In genomic region chr3:115293321-115293720, GRCh38 we compare ENCODE assay signal across 25 cellular contexts.
"Had no signal": no experiment of that assay in that cellular context is flagged by ENCODE, and none has a peak within 500 bp of the region (broad histone marks: within the 10 kb centered on the region; RNA-seq: fewer than 3 reads in every experiment).

No MANE protein-coding gene starts in this region.

- H3K27ac Mint-ChIP-seq: activated naive CD8-positive, alpha-beta T cell; activated T-helper 2 cell treated with anti-CD3 and anti-CD28 coated beads, Interferon-gamma antibody, Interleukin-2, Interleukin-4, amounts not matched to agents 10 μg/mL and 5 μg/mL and 100 μg/mL, durations not matched to agents 14 hours and 24 hours and 36 hours; immature natural killer cell; nephron; WTC11 had no signal

- DNase-seq: activated CD8-positive, alpha-beta memory T cell treated with anti-CD3 and anti-CD28 coated beads for 24 hours; activated CD8-positive, alpha-beta memory T cell treated with anti-CD3 and anti-CD28 coated beads, Interleukin-2, amount 50 U/mL, for 4 hours; activated naive CD4-positive, alpha-beta T cell; activated T-cell treated with anti-CD3 and anti-CD28 coated beads, Interleukin-2, amount 50 U/mL, for 4 hours; esophagus squamous epithelium; foreskin keratinocyte; glutamatergic neuron; immature natural killer cell; left lung; mammary epithelial cell; midbrain; sigmoid colon; stimulated activated CD4-positive, alpha-beta T cell treated with anti-CD3 and anti-CD28 coated beads, Interleukin-4, amount 100 ng/mL, for 24 hours; stimulated activated naive CD4-positive, alpha-beta T cell treated with Interleukin-2 at 50 U/mL for 16 hours; T-helper 1 cell; T1000; upper lobe of left lung had no signal

- H3K36me3 ChIP-seq: breast epithelium, esophagus squamous epithelium, left lung, sigmoid colon, upper lobe of left lung had no signal

- H3K27me3 ChIP-seq: breast epithelium, esophagus squamous epithelium, foreskin keratinocyte, hepatocyte, left lung, sigmoid colon, upper lobe of left lung had no signal

- H3K9me3 Mint-ChIP-seq: activated T-cell treated with anti-CD3 and anti-CD28 coated beads, Interleukin-2, amount 50 U/mL, for 4 hours; activated T-helper 2 cell treated with anti-CD3 and anti-CD28 coated beads, Interferon-gamma antibody, Interleukin-2, Interleukin-4, amounts not matched to agents 10 μg/mL and 5 μg/mL and 100 μg/mL, durations not matched to agents 14 hours and 24 hours and 36 hours; central memory CD8-positive, alpha-beta T cell; nephron; WTC11 had no signal

- H3K4me1 Mint-ChIP-seq: central memory CD8-positive, alpha-beta T cell; immature natural killer cell; nephron had no signal

- H3K27me3 Mint-ChIP-seq: activated naive CD8-positive, alpha-beta T cell; central memory CD8-positive, alpha-beta T cell had no signal

- ATAC-seq: activated T-cell treated with anti-CD3 and anti-CD28 coated beads, Interleukin-2, amount 50 U/mL, for 4 hours; foreskin keratinocyte; left lung; WTC11 had no signal

- H3K4me3 Mint-ChIP-seq: activated naive CD8-positive, alpha-beta T cell; activated T-cell treated with anti-CD3 and anti-CD28 coated beads, Interleukin-2, amount 50 U/mL, for 4 hours; central memory CD8-positive, alpha-beta T cell; immature natural killer cell; nephron; WTC11 had no signal

- H3K4me1 ChIP-seq: breast epithelium, esophagus squamous epithelium, foreskin keratinocyte, left lung, sigmoid colon had no signal

- H3K27ac ChIP-seq: breast epithelium, coronary artery, esophagus squamous epithelium, foreskin keratinocyte, hepatocyte, left lung, sigmoid colon, upper lobe of left lung had no signal

- H3K4me3 ChIP-seq: breast epithelium, coronary artery, esophagus squamous epithelium, hepatocyte, left lung, sigmoid colon, upper lobe of left lung had no signal

- H3K9me3 ChIP-seq: breast epithelium, esophagus squamous epithelium, left lung, sigmoid colon, upper lobe of left lung had no signal

- H3K36me3 Mint-ChIP-seq: WTC11 had no signal
